ENCODE assay signal across 21 cellular contexts in genomic region chr13:103403814-103404213, GRCh38.
"Had no signal": no experiment of that assay in that cellular context is flagged by ENCODE, and none has a peak within 500 bp of the region (broad histone marks: within the 10 kb centered on the region; RNA-seq: fewer than 3 reads in every experiment).

No MANE protein-coding gene starts in this region.

- H2AFZ ChIP-seq: hepatocyte had no signal

- H3K4me3 ChIP-seq: dorsolateral prefrontal cortex, gastroesophageal sphincter, heart left ventricle, hepatocyte, lower lobe of right lung, psoas muscle, sigmoid colon, stomach, thyroid gland, vagina had no signal

- H3K4me1 ChIP-seq: gastroesophageal sphincter, heart left ventricle, lower lobe of right lung, psoas muscle, stomach, thyroid gland, vagina had no signal

- H3K36me3 ChIP-seq: gastroesophageal sphincter, heart left ventricle, lower lobe of right lung, sigmoid colon, stomach, thyroid gland, vagina had no signal

- DNase-seq: dorsolateral prefrontal cortex; effector CD4-positive, alpha-beta T cell; heart left ventricle; left cardiac atrium; left ventricle myocardium superior; lower lobe of right lung; naive thymus-derived CD8-positive, alpha-beta T cell; nephron progenitor cell; nucleus accumbens; psoas muscle; right cardiac atrium; sigmoid colon; stimulated activated CD4-positive, alpha-beta T cell treated with anti-CD3 and anti-CD28 coated beads, Interleukin-2, amount 100 ng/mL, for 24 hours; stimulated activated CD4-positive, alpha-beta T cell treated with anti-CD3 and anti-CD28 coated beads, Interleukin-4, amount 100 ng/mL, for 24 hours; stimulated activated naive CD4-positive, alpha-beta T cell treated with Interleukin-2 at 50 U/mL for 16 hours; stomach; thyroid gland had no signal

- H3K27me3 ChIP-seq: gastroesophageal sphincter, heart left ventricle, hepatocyte, sigmoid colon, stomach, thyroid gland, vagina had no signal

- H3K27ac ChIP-seq: dorsolateral prefrontal cortex, gastroesophageal sphincter, heart left ventricle, hepatocyte, lower lobe of right lung, psoas muscle, sigmoid colon, stomach, thyroid gland, vagina had no signal

- H3K4me2 ChIP-seq: hepatocyte had no signal

- H3K9me3 ChIP-seq: gastroesophageal sphincter, heart left ventricle, lower lobe of right lung, psoas muscle, sigmoid colon, thyroid gland, vagina had no signal

- ATAC-seq: gastroesophageal sphincter; heart left ventricle; left cardiac atrium; left ventricle myocardium superior; lower lobe of right lung; naive thymus-derived CD8-positive, alpha-beta T cell; psoas muscle; right cardiac atrium; stimulated activated effector memory CD8-positive, alpha-beta T cell treated with anti-CD3 and anti-CD28 coated beads, Interleukin-12 subunit alpha, Interleukin-12 subunit beta, amount 100 ng/mL, for 72 hours had no signal

- H3K79me2 ChIP-seq: hepatocyte had no signal
